Comparison of ENCODE assay signal across 19 cellular contexts in the genomic region with DNA sequence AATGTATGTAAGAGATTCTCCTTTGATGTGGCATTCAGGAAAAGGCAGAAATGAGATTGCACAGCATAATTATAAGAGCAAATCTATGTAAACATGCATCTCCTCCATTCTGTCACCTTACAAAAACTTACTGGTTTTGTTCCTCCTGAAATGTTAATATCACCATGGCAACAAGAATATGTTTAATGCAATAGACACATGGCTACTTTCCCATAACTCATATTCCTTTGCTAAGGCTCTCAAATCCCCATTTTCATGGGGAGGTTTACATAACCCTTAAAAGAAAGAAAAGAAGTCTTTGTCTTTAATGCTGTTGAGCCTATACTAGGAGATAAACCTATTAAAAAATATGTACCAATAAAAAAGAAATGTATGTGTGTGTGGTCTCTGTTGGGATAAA.
DNase-seq lines count a peak whose midpoint lies in the region; ATAC-seq, FAIRE-seq and TF ChIP-seq lines count a peak whose summit lies in the region.
"Had no signal": no experiment of that assay in that cellular context is flagged by ENCODE, and none has a peak within 500 bp of the region (broad histone marks: within the 10 kb centered on the region; RNA-seq: fewer than 3 reads in every experiment).

No MANE protein-coding gene starts in this region.

- no peak for TF ChIP-seq CTCF in D721Med (IDR thresholded peaks at IDR 0.05; ENCODE audit: insufficient read depth, missing control alignments)

- peak; percentile 19 for DNase-seq in DMS53 (lab: John Stamatoyannopoulos, UW)
- DNase-seq in DMS53 treated with DMSO at 0.1 percent for 48 hours (lab: John Stamatoyannopoulos, UW; ENCODE audit: unreplicated experiment) = no peak
- no peak for DNase-seq in D721Med (ENCODE audit: insufficient read length, low spot score)
- DNase-seq in foreskin melanocyte = peak; percentile 2
- DNase-seq in activated CD4-positive, alpha-beta T cell treated with anti-CD3 and anti-CD28 coated beads, Interleukin-2, amount 50 U/mL, for 48 hours = no peak
- DNase-seq: Caco-2; CD4-positive, CD25-positive, alpha-beta regulatory T cell; CD8-positive, alpha-beta T cell; DMS 273 treated with DMSO at 0.1 percent for 48 hours; DND-41; GM23248; H7; HCEC 1CT had no signal

- ATAC-seq in GM18520 (IDR thresholded peaks at IDR 0.05; ENCODE audit: unreplicated experiment) = no peak
- ATAC-seq: CD8-positive, alpha-beta T cell had no signal

- peak; percentile 29 for FAIRE-seq in D721Med (lab: Jason Lieb, UNC)
- FAIRE-seq: A204.1, G401.6, GM12892, GM19239, H1 had no signal

Comparison
In these comparisons a context has a peak if more than half of its experiments do, and no peak if none do; other contexts are left out.
1. DNase-seq: peak in DMS53 (single experiment) and foreskin melanocyte (single experiment); none in DMS53 treated with DMSO at 0.1 percent for 48 hours (single experiment), D721Med (single experiment) and activated CD4-positive, alpha-beta T cell treated with anti-CD3 and anti-CD28 coated beads, Interleukin-2, amount 50 U/mL, for 48 hours (0 of 2).